20 cellular contexts compared by ENCODE assay signal in genomic region chr3:43366466-43366865, GRCh38.
DNase-seq lines count a peak whose midpoint lies in the region; ATAC-seq and TF ChIP-seq lines count a peak whose summit lies in the region.
"Had no signal": no experiment of that assay in that cellular context is flagged by ENCODE, and none has a peak within 500 bp of the region (broad histone marks: within the 10 kb centered on the region; RNA-seq: fewer than 3 reads in every experiment).

No MANE protein-coding gene starts in this region.

- no peaks in the 10 kb centered on the region for H3K9me3 ChIP-seq in CD4-positive, alpha-beta memory T cell (ENCODE audit: control insufficient read depth in 1 of 2, low read length in 2 of 2)
- H3K9me3 ChIP-seq in T-helper 17 cell (ENCODE audit: control insufficient read depth, low read length, poor library complexity, severe bottlenecking) (no peaks in the 10 kb centered on the region), right atrium auricular region (no peaks in the 10 kb centered on the region), skeletal muscle tissue (ENCODE audit: control insufficient read depth in 3 of 3, low read length in 3 of 3) (no peaks in the 10 kb centered on the region), A673 (ENCODE audit: low read depth, low read length, poor library complexity, severe bottlenecking) (no peaks in the 10 kb centered on the region)
- H3K9me3 ChIP-seq: vagina had no signal

- no peak overlapping the region for H3K27ac ChIP-seq in CD4-positive, alpha-beta memory T cell (ENCODE audit: low read depth, low read length)
- H3K27ac ChIP-seq in right atrium auricular region, result peak overlapping the region; percentile 7 to 13
- H3K27ac ChIP-seq in skeletal muscle tissue (ENCODE audit: low read depth, low read length), result peak overlapping the region; percentile 61
- no peak overlapping the region for H3K27ac ChIP-seq in A673 (ENCODE audit: low read depth, low read length, poor library complexity, severe bottlenecking)
- H3K27ac ChIP-seq: epithelial cell of prostate, foreskin keratinocyte, vagina had no signal

- CTCF ChIA-PET in CD4-positive, alpha-beta memory T cell (lab: Charles Lee; ENCODE audit: partially characterized antibody), result interaction anchor here (2.2 kb wide), 1 partner anchor 12 kb away, joined by 5 read pairs; no protein-coding TSS in a partner anchor
- CTCF ChIA-PET in A673 (lab: Charles Lee), result no interaction called here

- peak overlapping the region in 4 of 7 donors; percentile 1 to 77 (median 45) for H3K27ac Mint-ChIP-seq in CD4-positive, alpha-beta memory T cell
- H3K27ac Mint-ChIP-seq in T-helper 17 cell, result peak overlapping the region; percentile 74
- H3K27ac Mint-ChIP-seq: activated B cell treated with CpG ODN at 0.5 μM for 24 hours; activated CD4-positive, alpha-beta memory T cell treated with anti-CD3 and anti-CD28 coated beads for 36 hours; activated T-cell treated with anti-CD3 and anti-CD28 coated beads, Interleukin-2, amount 50 U/mL, for 72 hours had no signal

- no peak for ATAC-seq in T-helper 17 cell
- ATAC-seq: activated naive CD4-positive, alpha-beta T cell treated with anti-CD3 and anti-CD28 coated beads, Interleukin-2, amount 50 U/mL, for 72 hours; activated T-cell treated with anti-CD3 and anti-CD28 coated beads, Interleukin-2, amount 50 U/mL, for 72 hours; foreskin keratinocyte had no signal

- peaks cover 0 to 18% (median 5%) of the 10 kb centered on the region in 4 donors for H3K4me1 Mint-ChIP-seq in CD4-positive, alpha-beta memory T cell
- H3K4me1 Mint-ChIP-seq in T-helper 17 cell, result no peaks in the 10 kb centered on the region
- H3K4me1 Mint-ChIP-seq: activated B cell treated with CpG ODN at 0.5 μM for 24 hours had no signal

- no peak overlapping the region for H3K4me3 ChIP-seq in CD4-positive, alpha-beta memory T cell (ENCODE audit: low read length in 2 of 2)
- H3K4me3 ChIP-seq in right atrium auricular region (no peak overlapping the region), skeletal muscle tissue (ENCODE audit: low read length in 3 of 3) (no peak overlapping the region), A673 (ENCODE audit: low read depth, low read length, poor library complexity, severe bottlenecking) (no peak overlapping the region)
- H3K4me3 ChIP-seq: lung, vagina had no signal

- H3K27me3 Mint-ChIP-seq in CD4-positive, alpha-beta memory T cell, result no peaks in the 10 kb centered on the region
- H3K27me3 Mint-ChIP-seq in T-helper 17 cell, result no peaks in the 10 kb centered on the region
- H3K27me3 Mint-ChIP-seq: activated B cell treated with CpG ODN at 0.5 μM for 24 hours; activated CD4-positive, alpha-beta memory T cell treated with anti-CD3 and anti-CD28 coated beads for 36 hours had no signal

- H3K9me3 Mint-ChIP-seq in CD4-positive, alpha-beta memory T cell, result no peaks in the 10 kb centered on the region
- H3K9me3 Mint-ChIP-seq: activated B cell treated with CpG ODN at 0.5 μM for 24 hours; activated CD4-positive, alpha-beta memory T cell treated with anti-CD3 and anti-CD28 coated beads for 36 hours; activated naive CD4-positive, alpha-beta T cell treated with anti-CD3 and anti-CD28 coated beads, Interleukin-2, amount 50 U/mL, for 72 hours; activated T-cell treated with anti-CD3 and anti-CD28 coated beads, Interleukin-2, amount 50 U/mL, for 72 hours had no signal

- H3K27me3 ChIP-seq in CD4-positive, alpha-beta memory T cell (ENCODE audit: insufficient read depth, low read length), result no peaks in the 10 kb centered on the region
- H3K27me3 ChIP-seq in right atrium auricular region, result no peaks in the 10 kb centered on the region
- H3K27me3 ChIP-seq in skeletal muscle tissue (ENCODE audit: control insufficient read depth in 3 of 3, insufficient read depth in 3 of 3, low read length in 3 of 3), result no peaks in the 10 kb centered on the region
- no peaks in the 10 kb centered on the region for H3K27me3 ChIP-seq in A673 (replicated peaks; ENCODE audit: insufficient read depth, low read depth, low read length, poor library complexity)
- H3K27me3 ChIP-seq: foreskin keratinocyte, vagina had no signal

- no peaks in the 10 kb centered on the region for H3K4me1 ChIP-seq in CD4-positive, alpha-beta memory T cell (ENCODE audit: insufficient read depth, low read length)
- H3K4me1 ChIP-seq in right atrium auricular region (peaks cover 0 to 28% of the 10 kb centered on the region in 2 donors), skeletal muscle tissue (ENCODE audit: control insufficient read depth in 3 of 3, insufficient read depth in 3 of 3, low read length in 3 of 3) (peaks cover 18 to 36% (median 31%) of the 10 kb centered on the region in 3 donors), A673 (ENCODE audit: insufficient read depth, low read length, poor library complexity, severe bottlenecking) (no peaks in the 10 kb centered on the region)
- H3K4me1 ChIP-seq: foreskin keratinocyte had no signal

- H3K9ac ChIP-seq in skeletal muscle tissue (ENCODE audit: low read depth in 1 of 3, low read length in 3 of 3), result peak overlapping the region in 2 of 3 donors; percentile 20 to 33

- H3K36me3 ChIP-seq in CD4-positive, alpha-beta memory T cell (ENCODE audit: insufficient read depth, low read length), result no peaks in the 10 kb centered on the region
- H3K36me3 ChIP-seq in right atrium auricular region (no peaks in the 10 kb centered on the region), skeletal muscle tissue (ENCODE audit: control insufficient read depth in 3 of 3, insufficient read depth in 3 of 3, low read length in 3 of 3) (peaks cover 0 to 2% (median 0%) of the 10 kb centered on the region in 3 donors), A673 (ENCODE audit: insufficient read depth, low read length, poor library complexity, severe bottlenecking) (no peaks in the 10 kb centered on the region)
- H3K36me3 ChIP-seq: vagina had no signal

- DNase-seq in CD4-positive, alpha-beta memory T cell, result no peak
- DNase-seq in T-helper 17 cell (no peak), right atrium auricular region (ENCODE audit: low spot score) (no peak), A673 (ENCODE audit: low spot score) (no peak), DMS153 treated with DMSO at 0.1 percent for 48 hours (lab: John Stamatoyannopoulos, UW; ENCODE audit: unreplicated experiment) (no peak)
- DNase-seq in stimulated activated CD4-positive, alpha-beta T cell treated with anti-CD3 and anti-CD28 coated beads, Interleukin-12 subunit alpha, Interleukin-12 subunit beta, amount 100 ng/mL, for 4 hours, result no peak
- DNase-seq: activated B cell treated with CpG ODN at 0.5 μM for 24 hours; activated CD4-positive, alpha-beta memory T cell treated with anti-CD3 and anti-CD28 coated beads for 36 hours; activated T-cell treated with anti-CD3 and anti-CD28 coated beads, Interleukin-2, amount 50 U/mL, for 72 hours; AML-193; foreskin keratinocyte; Karpas-422; NCI-H187; NCI-H2227 treated with DMSO at 0.1 percent for 48 hours; NCI-H748 treated with DMSO at 0.1 percent for 48 hours had no signal

- no peak for TF ChIP-seq CTCF in right atrium auricular region (IDR thresholded peaks at IDR 0.05)
- TF ChIP-seq CTCF in A673 (conservative IDR thresholded peaks at IDR 0.05; ENCODE audit: low read depth, low read length), result no peak

- no peaks in the 10 kb centered on the region for H3K36me3 Mint-ChIP-seq in CD4-positive, alpha-beta memory T cell
- H3K36me3 Mint-ChIP-seq in T-helper 17 cell (ENCODE audit: low read depth), result no peaks in the 10 kb centered on the region
- H3K36me3 Mint-ChIP-seq: activated CD4-positive, alpha-beta memory T cell treated with anti-CD3 and anti-CD28 coated beads for 36 hours had no signal

- intact Hi-C loops in CD4-positive, alpha-beta memory T cell (cut with micrococcal nuclease), result no loop called here
- intact Hi-C loops in A673 (cut with micrococcal nuclease; ENCODE audit: unreplicated experiment), result no loop called here

- BruUV-seq in A673 (replicated peaks; lab: Mats Ljungman, UMichigan), result no TSS peak

- POLR2A ChIA-PET in CD4-positive, alpha-beta memory T cell (lab: Charles Lee; ENCODE audit: partially characterized antibody), result interaction anchor here (1.0 to 2.2 kb wide), 3 partner anchors 11 to 167 kb away, joined by 3 to 8 read pairs (median 3); no protein-coding TSS in a partner anchor
- POLR2A ChIA-PET in A673 (lab: Charles Lee; ENCODE audit: low non-redundant PET), result no interaction called here

- H3K4me3 Mint-ChIP-seq in CD4-positive, alpha-beta memory T cell, result no peak overlapping the region
- H3K4me3 Mint-ChIP-seq in T-helper 17 cell, result no peak overlapping the region
- H3K4me3 Mint-ChIP-seq: activated B cell treated with CpG ODN at 0.5 μM for 24 hours; activated CD4-positive, alpha-beta memory T cell treated with anti-CD3 and anti-CD28 coated beads for 36 hours; activated T-cell treated with anti-CD3 and anti-CD28 coated beads, Interleukin-2, amount 50 U/mL, for 72 hours had no signal

Comparison
In these comparisons a context has a peak if more than half of its experiments do, and no peak if none do; other contexts are left out.
1. H3K27ac ChIP-seq: peak in right atrium auricular region (2 of 2) and skeletal muscle tissue (single experiment); none in CD4-positive, alpha-beta memory T cell (single experiment) and A673 (single experiment).